Comparison of ENCODE assay signal across 24 cellular contexts in genomic region chr22:44627521-44628139, GRCh38.
A peak's percentile ranks its signal among the peaks of the same experiment; 100 is the strongest.
DNase-seq lines count a peak whose midpoint lies in the region; ATAC-seq, FAIRE-seq and TF ChIP-seq lines count a peak whose summit lies in the region.
"Had no signal": no experiment of that assay in that cellular context is flagged by ENCODE, and none has a peak within 500 bp of the region (broad histone marks: within the 10 kb centered on the region; RNA-seq: fewer than 3 reads in every experiment).

No MANE protein-coding gene starts in this region.

- H3K4me2 ChIP-seq in neuronal stem cell (ENCODE audit: insufficient read depth, low read length, poor library complexity, severe bottlenecking): no peak overlapping the region
- H3K4me2 ChIP-seq: GM23338, KMS-11 had no signal

- no peak overlapping the region for H3K4ac ChIP-seq in neuronal stem cell (ENCODE audit: low read length)

- no peak for TF ChIP-seq CTCF in activated CD8-positive, alpha-beta T cell treated with anti-CD3 and anti-CD28 coated beads for 36 hours (IDR thresholded peaks at IDR 0.05)
- TF ChIP-seq CTCF in endodermal cell (conservative IDR thresholded peaks at IDR 0.05): no peak

- intact Hi-C loops in activated CD8-positive, alpha-beta T cell treated with anti-CD3 and anti-CD28 coated beads for 36 hours (cut with micrococcal nuclease): loop anchor here (10.0 kb wide), 2 partner anchors 543 to 633 kb away; no protein-coding TSS in a partner anchor

- H3K27me3 ChIP-seq in endodermal cell (ENCODE audit: control insufficient read depth, insufficient read depth, low read length, poor library complexity, severe bottlenecking) (peaks cover 6% of the 10 kb centered on the region), neuronal stem cell (ENCODE audit: control insufficient read depth in 3 of 3, insufficient read depth in 3 of 3, low read depth in 1 of 3, low read length in 3 of 3) (peaks cover 0 to 12% (median 2%) of the 10 kb centered on the region in 3 experiments)
- H3K27me3 ChIP-seq: BE2C had no signal

- peaks cover 2% of the 10 kb centered on the region for H3K36me3 Mint-ChIP-seq in activated CD8-positive, alpha-beta T cell treated with anti-CD3 and anti-CD28 coated beads, Interleukin-2, amount 10 ng/mL, durations not matched to agents 7 days and 5 days (ENCODE audit: low read depth)
- no peaks in the 10 kb centered on the region for H3K36me3 Mint-ChIP-seq in activated CD8-positive, alpha-beta T cell treated with anti-CD3 and anti-CD28 coated beads for 36 hours (ENCODE audit: low read depth)
- H3K36me3 Mint-ChIP-seq in endodermal cell (ENCODE audit: low read depth): no peaks in the 10 kb centered on the region
- H3K36me3 Mint-ChIP-seq: IgD-negative memory B cell had no signal

- peak; percentile 9 for FAIRE-seq in urothelium cell line (lab: Jason Lieb, UNC)

- H3K4me1 ChIP-seq in endodermal cell (ENCODE audit: control insufficient read depth, insufficient read depth, low read length): peaks cover 4% of the 10 kb centered on the region
- peaks cover 2 to 12% of the 10 kb centered on the region in 2 donors for H3K4me1 ChIP-seq in neuronal stem cell (ENCODE audit: control insufficient read depth in 2 of 2, insufficient read depth in 1 of 2, low read depth in 1 of 2, low read length in 2 of 2)
- H3K4me1 ChIP-seq: BE2C had no signal

- H4K8ac ChIP-seq in neuronal stem cell (ENCODE audit: low read depth, low read length): peak overlapping the region; percentile 43

- CTCF ChIA-PET in activated CD8-positive, alpha-beta T cell treated with anti-CD3 and anti-CD28 coated beads, Interleukin-2, amount 10 ng/mL, durations not matched to agents 7 days and 5 days (lab: Charles Lee): interaction anchor here (0.7 to 4.7 kb wide), 8 partner anchors 8 to 1238 kb away, joined by 3 to 45 read pairs (median 7); no protein-coding TSS in a partner anchor
- CTCF ChIA-PET in activated CD8-positive, alpha-beta T cell treated with anti-CD3 and anti-CD28 coated beads for 36 hours (lab: Charles Lee): interaction anchor here (1.1 to 3.9 kb wide), 9 partner anchors 8 to 634 kb away, joined by 3 to 49 read pairs (median 4); no protein-coding TSS in a partner anchor

- H3K9ac ChIP-seq in endodermal cell (ENCODE audit: extremely low read depth, low read length, poor library complexity, severe bottlenecking) (no peak overlapping the region), neuronal stem cell (ENCODE audit: low read depth, low read length, poor library complexity) (no peak overlapping the region)
- H3K9ac ChIP-seq: KMS-11 had no signal

- H2BK5ac ChIP-seq in neuronal stem cell (ENCODE audit: low read length): no peak overlapping the region

- no peak overlapping the region for H4K91ac ChIP-seq in neuronal stem cell (ENCODE audit: low read depth, low read length, poor library complexity)

- H3K27ac ChIP-seq in endodermal cell (ENCODE audit: low read depth, low read length): no peak overlapping the region
- H3K27ac ChIP-seq in neuronal stem cell (replicated peaks; ENCODE audit: low read length): no peak overlapping the region
- H3K27ac ChIP-seq: KMS-11 had no signal

- H3K4me3 ChIP-seq in endodermal cell (ENCODE audit: low read length): no peak overlapping the region
- no peak overlapping the region for H3K4me3 ChIP-seq in neuronal stem cell (ENCODE audit: low read length in 2 of 2)
- H3K4me3 ChIP-seq: GM23338 had no signal

- H3K9me3 ChIP-seq in endodermal cell (ENCODE audit: control insufficient read depth, low read length) (no peaks in the 10 kb centered on the region), neuronal stem cell (replicated peaks in 1 of 2; ENCODE audit: control insufficient read depth in 2 of 2, insufficient read depth in 1 of 2, low read depth in 1 of 2, low read length in 2 of 2) (peaks cover 0 to 3% of the 10 kb centered on the region in 2 donors)
- H3K9me3 ChIP-seq: BE2C had no signal

- no peak for DNase-seq in activated CD8-positive, alpha-beta T cell treated with anti-CD3 and anti-CD28 coated beads, Interleukin-2, amount 10 ng/mL, durations not matched to agents 7 days and 5 days
- DNase-seq in activated CD8-positive, alpha-beta T cell treated with anti-CD3 and anti-CD28 coated beads for 36 hours: no peak
- peak; percentile 49 for DNase-seq in endodermal cell
- DNase-seq in neuronal stem cell (ENCODE audit: low spot score): no peak
- no peak for DNase-seq in urothelium cell line (ENCODE audit: low spot score)
- DNase-seq in activated CD8-positive, alpha-beta memory T cell treated with anti-CD3 and anti-CD28 coated beads, Interleukin-2, amount 50 U/mL, for 48 hours: no peak
- DNase-seq in T-helper 2 cell: no peak
- DNase-seq: 8988T, ACHN, BE2C, Calu3, DMS153, DND-41, HCEC 1CT, NCI-H1048, NCI-H1694, NCI-H2029 treated with DMSO at 0.1 percent for 48 hours, NCI-H2227 treated with DMSO at 0.1 percent for 48 hours, NCI-H526 treated with DMSO at 0.1 percent for 48 hours, SHP77 treated with DMSO at 0.1 percent for 48 hours had no signal

- no peak overlapping the region for H3K4me3 Mint-ChIP-seq in activated CD8-positive, alpha-beta T cell treated with anti-CD3 and anti-CD28 coated beads, Interleukin-2, amount 10 ng/mL, durations not matched to agents 7 days and 5 days
- no peak overlapping the region for H3K4me3 Mint-ChIP-seq in activated CD8-positive, alpha-beta T cell treated with anti-CD3 and anti-CD28 coated beads for 36 hours
- no peak overlapping the region for H3K4me3 Mint-ChIP-seq in endodermal cell
- H3K4me3 Mint-ChIP-seq: GM23338, IgD-negative memory B cell had no signal

- no peak for ATAC-seq in activated CD8-positive, alpha-beta T cell treated with anti-CD3 and anti-CD28 coated beads, Interleukin-2, amount 10 ng/mL, durations not matched to agents 7 days and 5 days
- ATAC-seq in activated CD8-positive, alpha-beta T cell treated with anti-CD3 and anti-CD28 coated beads for 36 hours: no peak
- no peak for ATAC-seq in GM18502 (IDR thresholded peaks at IDR 0.05; ENCODE audit: poor library complexity, unreplicated experiment)
- ATAC-seq: GM23338 had no signal

- H3K9me3 Mint-ChIP-seq in activated CD8-positive, alpha-beta T cell treated with anti-CD3 and anti-CD28 coated beads, Interleukin-2, amount 10 ng/mL, durations not matched to agents 7 days and 5 days (ENCODE audit: insufficient read depth): peaks cover 13% of the 10 kb centered on the region
- H3K9me3 Mint-ChIP-seq in activated CD8-positive, alpha-beta T cell treated with anti-CD3 and anti-CD28 coated beads for 36 hours: peaks cover 6% of the 10 kb centered on the region
- no peaks in the 10 kb centered on the region for H3K9me3 Mint-ChIP-seq in endodermal cell

- H2AFZ ChIP-seq in neuronal stem cell (ENCODE audit: low read length): no peak overlapping the region
- H2AFZ ChIP-seq: GM23338 had no signal

- H3K4me1 Mint-ChIP-seq in activated CD8-positive, alpha-beta T cell treated with anti-CD3 and anti-CD28 coated beads, Interleukin-2, amount 10 ng/mL, durations not matched to agents 7 days and 5 days (ENCODE audit: low read depth): peaks cover 9% of the 10 kb centered on the region
- H3K4me1 Mint-ChIP-seq in activated CD8-positive, alpha-beta T cell treated with anti-CD3 and anti-CD28 coated beads for 36 hours (ENCODE audit: low read depth): peaks cover 6% of the 10 kb centered on the region
- H3K4me1 Mint-ChIP-seq in endodermal cell: peaks cover 6% of the 10 kb centered on the region
- H3K4me1 Mint-ChIP-seq: GM23338 had no signal

- POLR2A ChIA-PET in activated CD8-positive, alpha-beta T cell treated with anti-CD3 and anti-CD28 coated beads, Interleukin-2, amount 10 ng/mL, durations not matched to agents 7 days and 5 days (lab: Charles Lee): no interaction called here
- POLR2A ChIA-PET in activated CD8-positive, alpha-beta T cell treated with anti-CD3 and anti-CD28 coated beads for 36 hours (lab: Charles Lee): no interaction called here

- peak overlapping the region; percentile 73 for H2BK12ac ChIP-seq in neuronal stem cell (ENCODE audit: low read length)

- H3K14ac ChIP-seq in neuronal stem cell (ENCODE audit: low read length): no peak overlapping the region

- H2BK120ac ChIP-seq in neuronal stem cell (ENCODE audit: low read depth, low read length): no peak overlapping the region

- H3K27me3 Mint-ChIP-seq in activated CD8-positive, alpha-beta T cell treated with anti-CD3 and anti-CD28 coated beads, Interleukin-2, amount 10 ng/mL, durations not matched to agents 7 days and 5 days (ENCODE audit: low read depth): peaks cover 4% of the 10 kb centered on the region
- no peaks in the 10 kb centered on the region for H3K27me3 Mint-ChIP-seq in activated CD8-positive, alpha-beta T cell treated with anti-CD3 and anti-CD28 coated beads for 36 hours
- peaks cover 73% of the 10 kb centered on the region for H3K27me3 Mint-ChIP-seq in endodermal cell (ENCODE audit: insufficient read depth)

- peak overlapping the region; percentile 73 for H3K23ac ChIP-seq in neuronal stem cell (ENCODE audit: low read depth, low read length, poor library complexity)

- peak overlapping the region; percentile 96 for H2AK5ac ChIP-seq in neuronal stem cell (ENCODE audit: low read depth, low read length)

- peak overlapping the region; percentile 48 for H3K18ac ChIP-seq in neuronal stem cell (ENCODE audit: low read length)

- peak overlapping the region; percentile 52 for H3K27ac Mint-ChIP-seq in activated CD8-positive, alpha-beta T cell treated with anti-CD3 and anti-CD28 coated beads, Interleukin-2, amount 10 ng/mL, durations not matched to agents 7 days and 5 days
- H3K27ac Mint-ChIP-seq in activated CD8-positive, alpha-beta T cell treated with anti-CD3 and anti-CD28 coated beads for 36 hours: no peak overlapping the region
- H3K27ac Mint-ChIP-seq in endodermal cell: no peak overlapping the region
- H3K27ac Mint-ChIP-seq: GM23338, IgD-negative memory B cell had no signal

- H3K36me3 ChIP-seq in endodermal cell (ENCODE audit: control insufficient read depth, insufficient read depth, low read length) (no peaks in the 10 kb centered on the region), neuronal stem cell (replicated peaks in 1 of 2; ENCODE audit: control insufficient read depth in 2 of 2, insufficient read depth in 2 of 2, low read length in 2 of 2) (no peaks in the 10 kb centered on the region)
- H3K36me3 ChIP-seq: BE2C had no signal

- peak overlapping the region; percentile 97 for H2BK15ac ChIP-seq in neuronal stem cell (ENCODE audit: low read length)

- no peaks in the 10 kb centered on the region for H3K79me1 ChIP-seq in neuronal stem cell (ENCODE audit: low read depth, low read length)

- WGBS in endodermal cell (ENCODE audit: insufficient coverage in 1 of 2, insufficient read length in 1 of 2), 2 experiments: 71 to 73% methylated on average over 10 to 19 of the region's 19 CpGs
- WGBS in neuronal stem cell (ENCODE audit: extremely low coverage in 2 of 2, insufficient read length in 2 of 2, insufficient replicate concordance in 1 of 2), 2 donors: no CpG with 5 or more reads among the region's 19 CpGs
